ENCODE assay signal across 1 cellular context in genomic region chr22:35560366-35560765, GRCh38.
TF ChIP-seq lines count a peak whose summit lies in the region.

No MANE protein-coding gene starts in this region.

TF ChIP-seq in GM23338, 12 proteins besides CTCF, POLR2A, EP300 and RAD21 (continued from another document):
- TF ChIP-seq ZNF462 (CRISPR knock-in tag; IDR thresholded peaks at IDR 0.05) (no peak), REST (IDR thresholded peaks at IDR 0.05; ENCODE audit: unreplicated experiment) (no peak), JUNB (IDR thresholded peaks at IDR 0.05; ENCODE audit: unreplicated experiment) (no peak)
